In the genomic region with DNA sequence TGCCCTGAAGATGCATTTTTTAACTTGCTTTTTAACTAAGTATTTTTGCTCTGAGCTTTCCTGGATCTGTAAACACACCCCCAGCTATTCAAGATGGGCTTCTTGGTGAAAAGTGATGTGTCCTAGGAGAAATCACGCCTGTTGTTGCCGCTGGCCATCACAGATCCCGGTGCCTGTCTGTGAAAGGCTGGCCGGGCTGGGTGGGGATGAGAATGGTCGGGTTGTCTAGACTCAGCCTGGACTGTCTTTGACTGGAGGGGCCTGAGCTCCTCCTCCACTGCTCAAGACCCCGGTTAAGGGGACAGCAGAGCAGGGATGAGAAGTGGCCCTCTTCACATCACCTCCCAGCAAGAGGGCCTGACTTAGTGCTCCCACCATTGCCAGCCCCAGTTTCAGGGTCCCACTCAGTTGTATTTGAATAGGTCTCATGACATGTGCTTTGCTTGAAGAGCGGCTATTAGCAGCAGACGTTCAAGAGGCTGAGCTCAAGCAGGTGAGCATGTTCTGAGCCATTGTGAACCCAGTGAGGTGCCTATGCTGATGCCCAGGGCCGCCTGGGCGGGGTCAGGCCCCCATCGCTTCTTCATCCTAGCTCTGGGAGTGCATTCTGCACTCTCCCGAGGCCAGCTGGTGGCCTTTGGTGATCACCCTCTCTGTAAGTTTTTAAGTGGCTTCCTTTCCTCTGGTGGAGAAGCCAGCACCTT, we compare ENCODE assay signal across 10 cellular contexts.
A peak's percentile ranks its signal among the peaks of the same experiment; 100 is the strongest.
DNase-seq lines count a peak whose midpoint lies in the region; TF ChIP-seq lines count a peak whose summit lies in the region.
"Had no signal": no experiment of that assay in that cellular context is flagged by ENCODE, and none has a peak within 500 bp of the region (broad histone marks: within the 10 kb centered on the region; RNA-seq: fewer than 3 reads in every experiment).

No MANE protein-coding gene starts in this region.

- H3K9me3 ChIP-seq in mesenchymal stem cell (ENCODE audit: control insufficient read depth, low read length): no peaks in the 10 kb centered on the region
- no peaks in the 10 kb centered on the region for H3K9me3 ChIP-seq in testis

- H3K27ac Mint-ChIP-seq in activated T-cell treated with anti-CD3 and anti-CD28 coated beads, Interleukin-2, amount 50 U/mL, for 24 hours: no peak overlapping the region
- H3K27ac Mint-ChIP-seq: dendritic cell treated with granulocyte-macrophage colony-stimulating factor and Interleukin-4, amounts not matched to agents 40 ng/mL and 50 ng/mL, for 4 days had no signal

- H2BK120ac ChIP-seq in mesenchymal stem cell (ENCODE audit: low read depth, low read length): peak overlapping the region; percentile 89

- H3K36me3 ChIP-seq in mesenchymal stem cell (ENCODE audit: control insufficient read depth in 1 of 2, insufficient read depth in 2 of 2, low read depth in 1 of 2, low read length in 2 of 2) (no peaks in the 10 kb centered on the region), testis (ENCODE audit: low read depth, missing control alignments) (no peaks in the 10 kb centered on the region)

- no peak overlapping the region for H3K4me3 Mint-ChIP-seq in activated T-cell treated with anti-CD3 and anti-CD28 coated beads, Interleukin-2, amount 50 U/mL, for 24 hours
- H3K4me3 Mint-ChIP-seq: dendritic cell treated with granulocyte-macrophage colony-stimulating factor and Interleukin-4, amounts not matched to agents 40 ng/mL and 50 ng/mL, for 4 days had no signal

- peak overlapping the region; percentile 96 to 99 for H2BK12ac ChIP-seq in mesenchymal stem cell (ENCODE audit: low read length in 2 of 2)

- peak overlapping the region; percentile 92 to 97 for H3K4ac ChIP-seq in mesenchymal stem cell (ENCODE audit: low read depth in 1 of 2, low read length in 2 of 2)

- no peak overlapping the region for H3K4me2 ChIP-seq in mesenchymal stem cell (ENCODE audit: low read length, poor library complexity, severe bottlenecking)

- no peak for TF ChIP-seq CTCF in testis (IDR thresholded peaks at IDR 0.05)

- H3K9ac ChIP-seq in mesenchymal stem cell (ENCODE audit: low read length): peak overlapping the region; percentile 89

- H2BK5ac ChIP-seq in mesenchymal stem cell (ENCODE audit: low read depth, low read length, poor library complexity, severe bottlenecking): peak overlapping the region; percentile 97

- H2BK15ac ChIP-seq in mesenchymal stem cell (ENCODE audit: low read depth, poor library complexity, severe bottlenecking): no peak overlapping the region

- peak overlapping the region; percentile 100 for H2AK5ac ChIP-seq in mesenchymal stem cell (ENCODE audit: low read length, severe bottlenecking)

- H3K9me3 Mint-ChIP-seq in activated T-cell treated with anti-CD3 and anti-CD28 coated beads, Interleukin-2, amount 50 U/mL, for 24 hours: no peaks in the 10 kb centered on the region
- H3K9me3 Mint-ChIP-seq: dendritic cell treated with granulocyte-macrophage colony-stimulating factor and Interleukin-4, amounts not matched to agents 40 ng/mL and 50 ng/mL, for 4 days had no signal

- H3K4me1 Mint-ChIP-seq in activated T-cell treated with anti-CD3 and anti-CD28 coated beads, Interleukin-2, amount 50 U/mL, for 24 hours (ENCODE audit: low read depth): peaks cover 45% of the 10 kb centered on the region

- peaks cover 4% of the 10 kb centered on the region for H3K36me3 Mint-ChIP-seq in activated T-cell treated with anti-CD3 and anti-CD28 coated beads, Interleukin-2, amount 50 U/mL, for 24 hours (ENCODE audit: low read depth)

- peak overlapping the region in 1 of 2 experiments; percentile 75 for H3K23ac ChIP-seq in mesenchymal stem cell (ENCODE audit: low read length in 2 of 2)

- TF ChIP-seq POLR2A in testis (IDR thresholded peaks at IDR 0.05): no peak

- DNase-seq in HT-29 (ENCODE audit: low spot score) (peak; percentile 55), caudate nucleus (lab: John Stamatoyannopoulos, UW) (no peak), mesenchymal stem cell (no peak), testis (no peak), NCI-H69 (lab: John Stamatoyannopoulos, UW) (no peak), NCI-H2171 treated with DMSO at 0.1 percent for 48 hours (lab: John Stamatoyannopoulos, UW) (no peak)
- DNase-seq in activated CD4-positive, alpha-beta T cell treated with anti-CD3 and anti-CD28 coated beads for 4 hours: no peak
- DNase-seq in activated T-cell treated with anti-CD3 and anti-CD28 coated beads, Interleukin-2, amount 50 U/mL, for 24 hours: no peak
- DNase-seq: NCI-H2081 had no signal

- H4K91ac ChIP-seq in mesenchymal stem cell (ENCODE audit: low read length): peak overlapping the region; percentile 91

- H3K4me3 ChIP-seq in mesenchymal stem cell (ENCODE audit: insufficient read depth in 1 of 2, low read depth in 1 of 2, low read length in 2 of 2): no peak overlapping the region
- H3K4me3 ChIP-seq in testis: no peak overlapping the region

- H2AFZ ChIP-seq in mesenchymal stem cell (ENCODE audit: low read depth, low read length): no peak overlapping the region

- no peaks in the 10 kb centered on the region for H3K27me3 Mint-ChIP-seq in activated T-cell treated with anti-CD3 and anti-CD28 coated beads, Interleukin-2, amount 50 U/mL, for 24 hours
- H3K27me3 Mint-ChIP-seq: dendritic cell treated with granulocyte-macrophage colony-stimulating factor and Interleukin-4, amounts not matched to agents 40 ng/mL and 50 ng/mL, for 4 days had no signal

- H3K27me3 ChIP-seq in mesenchymal stem cell (ENCODE audit: control insufficient read depth in 1 of 2, insufficient read depth in 1 of 2, low read length in 2 of 2) (no peaks in the 10 kb centered on the region), testis (no peaks in the 10 kb centered on the region)

- H4K8ac ChIP-seq in mesenchymal stem cell (ENCODE audit: low read length): peak overlapping the region; percentile 91

- peak overlapping the region in 1 of 2 experiments; percentile 45 for H3K14ac ChIP-seq in mesenchymal stem cell (ENCODE audit: low read length in 2 of 2)

- intact Hi-C loops in testis (cut with DNase I; ENCODE audit: low total_unique reads): no loop called here

- peak overlapping the region; percentile 79 to 97 for H3K18ac ChIP-seq in mesenchymal stem cell (ENCODE audit: low read depth in 1 of 2, low read length in 2 of 2)

- H3K4me1 ChIP-seq in mesenchymal stem cell (ENCODE audit: control insufficient read depth, insufficient read depth, low read depth, low read length): peaks cover 40% of the 10 kb centered on the region
- peaks cover 23% of the 10 kb centered on the region for H3K4me1 ChIP-seq in testis

- peaks cover 17% of the 10 kb centered on the region for H3K79me1 ChIP-seq in mesenchymal stem cell (replicated peaks; ENCODE audit: low read length, poor library complexity, severe bottlenecking)

- WGBS in mesenchymal stem cell: 77% methylated on average over 12 of the region's 12 CpGs
- 83 to 95% methylated on average over 11 to 12 of the region's 12 CpGs for WGBS in testis, 2 donors

- H3K27ac ChIP-seq in caudate nucleus (ENCODE audit: low read depth, low read length) (peak overlapping the region; percentile 88), mesenchymal stem cell (ENCODE audit: low read length, poor library complexity, severe bottlenecking) (peak overlapping the region; percentile 99), testis (peak overlapping the region; percentile 25 to 53)

Comparison
In these comparisons a context has a peak if more than half of its experiments do, and no peak if none do; other contexts are left out.
1. H3K27ac ChIP-seq: peak in every context shown above with its lines; median percentile 99 in mesenchymal stem cell; 88 in caudate nucleus; 39 in testis.